ENCODE assay signal across 1 cellular context in the genomic region with DNA sequence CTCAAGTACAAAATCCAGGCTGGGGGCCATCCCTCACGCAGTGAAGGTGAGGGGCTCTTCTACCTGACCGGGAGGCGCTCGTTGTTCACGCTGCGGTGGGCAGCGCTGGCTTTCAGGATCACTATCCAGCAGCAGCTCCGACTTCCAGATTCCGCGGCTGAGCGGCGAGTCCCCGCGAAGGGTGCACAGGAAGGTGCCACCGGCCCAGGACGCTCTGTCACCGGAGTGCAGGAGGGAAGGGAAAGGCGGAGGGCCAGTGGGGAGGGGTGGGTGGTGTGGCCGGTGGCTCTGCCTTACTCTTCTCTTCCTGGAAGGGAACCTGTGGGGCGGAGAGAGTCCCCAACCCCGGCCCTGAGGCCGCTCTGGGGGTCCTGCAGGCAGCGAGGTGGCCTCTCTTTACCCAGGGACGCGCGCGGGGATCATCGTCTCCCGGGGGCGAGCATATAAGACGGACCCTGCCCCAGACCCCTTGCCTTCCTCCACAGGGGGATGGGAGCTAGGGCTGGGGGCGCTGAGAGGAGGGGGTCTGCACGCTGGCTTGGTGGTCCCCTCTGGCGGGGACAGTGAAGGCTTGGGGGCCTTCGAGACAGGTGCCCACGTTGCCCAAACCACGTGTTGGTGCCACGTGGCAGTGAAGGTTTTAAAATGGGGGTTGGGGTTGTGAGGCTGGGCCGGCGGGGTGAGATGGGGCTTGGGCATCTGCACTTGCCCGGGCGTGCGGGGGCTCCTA.
TF ChIP-seq lines count a peak whose summit lies in the region.

No MANE protein-coding gene starts in this region.

TF ChIP-seq in GM23338, 12 proteins besides CTCF, POLR2A, EP300 and RAD21 (continued from another document):
- TF ChIP-seq ZNF462 (CRISPR knock-in tag; IDR thresholded peaks at IDR 0.05) (no peak), ZNF114 (CRISPR knock-in tag; IDR thresholded peaks at IDR 0.05) (no peak), NANOG (IDR thresholded peaks at IDR 0.05; ENCODE audit: borderline replicate concordance) (no peak), EZH2 (IDR thresholded peaks at IDR 0.05; ENCODE audit: low read depth, unreplicated experiment) (no peak), STAT1 (IDR thresholded peaks at IDR 0.05; ENCODE audit: unreplicated experiment) (no peak), CREB1 (CRISPR knock-in tag; IDR thresholded peaks at IDR 0.05; ENCODE audit: low read depth) (no peak), POLR2AphosphoS5 (IDR thresholded peaks at IDR 0.05; ENCODE audit: low read depth) (no peak)
- TF ChIP-seq, protein P1, sequence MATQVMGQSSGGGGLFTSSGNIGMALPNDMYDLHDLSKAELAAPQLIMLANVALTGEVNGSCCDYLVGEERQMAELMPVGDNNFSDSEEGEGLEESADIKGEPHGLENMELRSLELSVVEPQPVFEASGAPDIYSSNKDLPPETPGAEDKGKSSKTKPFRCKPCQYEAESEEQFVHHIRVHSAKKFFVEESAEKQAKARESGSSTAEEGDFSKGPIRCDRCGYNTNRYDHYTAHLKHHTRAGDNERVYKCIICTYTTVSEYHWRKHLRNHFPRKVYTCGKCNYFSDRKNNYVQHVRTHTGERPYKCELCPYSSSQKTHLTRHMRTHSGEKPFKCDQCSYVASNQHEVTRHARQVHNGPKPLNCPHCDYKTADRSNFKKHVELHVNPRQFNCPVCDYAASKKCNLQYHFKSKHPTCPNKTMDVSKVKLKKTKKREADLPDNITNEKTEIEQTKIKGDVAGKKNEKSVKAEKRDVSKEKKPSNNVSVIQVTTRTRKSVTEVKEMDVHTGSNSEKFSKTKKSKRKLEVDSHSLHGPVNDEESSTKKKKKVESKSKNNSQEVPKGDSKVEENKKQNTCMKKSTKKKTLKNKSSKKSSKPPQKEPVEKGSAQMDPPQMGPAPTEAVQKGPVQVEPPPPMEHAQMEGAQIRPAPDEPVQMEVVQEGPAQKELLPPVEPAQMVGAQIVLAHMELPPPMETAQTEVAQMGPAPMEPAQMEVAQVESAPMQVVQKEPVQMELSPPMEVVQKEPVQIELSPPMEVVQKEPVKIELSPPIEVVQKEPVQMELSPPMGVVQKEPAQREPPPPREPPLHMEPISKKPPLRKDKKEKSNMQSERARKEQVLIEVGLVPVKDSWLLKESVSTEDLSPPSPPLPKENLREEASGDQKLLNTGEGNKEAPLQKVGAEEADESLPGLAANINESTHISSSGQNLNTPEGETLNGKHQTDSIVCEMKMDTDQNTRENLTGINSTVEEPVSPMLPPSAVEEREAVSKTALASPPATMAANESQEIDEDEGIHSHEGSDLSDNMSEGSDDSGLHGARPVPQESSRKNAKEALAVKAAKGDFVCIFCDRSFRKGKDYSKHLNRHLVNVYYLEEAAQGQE (IDR thresholded peaks at IDR 0.05; ENCODE audit: unreplicated experiment): no peak
TF ChIP-seq in GM23338: peak in this region for 0.
